In the genomic region with DNA sequence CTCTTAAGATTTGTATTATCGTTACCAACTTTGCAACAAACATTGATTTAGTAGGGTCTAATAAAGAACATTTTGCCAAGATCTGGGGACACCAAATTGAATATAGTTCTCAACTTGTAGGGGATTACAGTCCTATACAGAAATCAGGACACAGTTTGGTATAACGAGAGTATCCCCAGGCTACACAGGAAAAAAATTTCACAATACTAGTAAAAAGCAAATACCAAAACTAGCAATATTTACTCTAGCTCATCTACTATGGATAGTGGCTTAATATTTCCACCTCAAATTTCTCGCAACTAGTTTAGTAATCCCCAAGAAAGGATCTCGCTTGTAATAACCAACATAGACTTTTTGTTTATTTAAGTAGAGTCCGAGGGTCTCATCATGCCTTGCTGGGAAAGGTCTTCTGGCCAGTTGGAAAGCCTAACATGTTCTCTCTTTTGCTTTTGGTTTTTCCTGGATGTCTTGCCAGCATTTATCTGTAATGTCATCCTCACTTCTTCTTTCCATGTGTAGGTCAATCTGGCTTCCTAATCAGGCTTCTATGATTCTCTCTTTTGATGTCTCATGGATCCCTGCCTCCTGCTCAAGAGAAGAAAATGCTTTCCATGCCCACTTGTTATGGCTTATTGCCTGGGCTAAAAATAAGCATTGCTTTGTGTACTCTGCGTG, we compare ENCODE assay signal across 26 cellular contexts.
"Had no signal": no experiment of that assay in that cellular context is flagged by ENCODE, and none has a peak within 500 bp of the region (broad histone marks: within the 10 kb centered on the region; RNA-seq: fewer than 3 reads in every experiment).

No MANE protein-coding gene starts in this region.

- H3K36me3 ChIP-seq: heart right ventricle, lower lobe of right lung, pancreas, prostate gland, transverse colon, upper lobe of left lung, vagina had no signal

- H3K4me1 ChIP-seq: heart right ventricle, lower lobe of right lung, pancreas, prostate gland, transverse colon, upper lobe of left lung, vagina had no signal

- H3K36me3 Mint-ChIP-seq: natural killer cell; stimulated activated memory B cell treated with anti-CD40 and anti-IgM and Interleukin-4, amounts not matched to agents 10 μg/mL and 1 μg/mL and 100 μg/mL, for 72 hours had no signal

- H3K27me3 ChIP-seq: hepatocyte, transverse colon, upper lobe of left lung, vagina had no signal

- H3K27ac Mint-ChIP-seq: natural killer cell; stimulated activated memory B cell treated with anti-CD40 and anti-IgM and Interleukin-4, amounts not matched to agents 10 μg/mL and 1 μg/mL and 100 μg/mL, for 72 hours; stimulated activated naive CD8-positive, alpha-beta T cell treated with anti-CD3 and anti-CD28 coated beads, Interleukin-15, amount 100 ng/mL, for 72 hours had no signal

- H3K27me3 Mint-ChIP-seq: stimulated activated memory B cell treated with anti-CD40 and anti-IgM and Interleukin-4, amounts not matched to agents 10 μg/mL and 1 μg/mL and 100 μg/mL, for 72 hours had no signal

- H3K9me3 Mint-ChIP-seq: stimulated activated memory B cell treated with anti-CD40 and anti-IgM and Interleukin-4, amounts not matched to agents 10 μg/mL and 1 μg/mL and 100 μg/mL, for 72 hours had no signal

- ATAC-seq: heart right ventricle; left ventricle myocardium superior; lower lobe of right lung; natural killer cell; pancreas; right cardiac atrium; stimulated activated memory B cell treated with anti-CD40 and anti-IgM and Interleukin-4, amounts not matched to agents 10 μg/mL and 1 μg/mL and 100 μg/mL, for 72 hours; stimulated activated naive CD8-positive, alpha-beta T cell treated with anti-CD3 and anti-CD28 coated beads, Interleukin-15, amount 100 ng/mL, for 72 hours had no signal

- H3K4me3 ChIP-seq: heart right ventricle, hepatocyte, lower lobe of right lung, pancreas, prostate gland, smooth muscle cell, transverse colon, upper lobe of left lung, vagina had no signal

- DNase-seq: heart right ventricle; islet precursor cell; left ventricle myocardium superior; lower lobe of right lung; mammary epithelial cell; mesenchymal stem cell; natural killer cell; nucleus accumbens; pancreas; posterior cingulate gyrus; retina; right cardiac atrium; stimulated activated CD4-positive, alpha-beta T cell treated with anti-CD3 and anti-CD28 coated beads, Interleukin-1b, Interleukin-23, amount 100 ng/mL, for 48 hours; stimulated activated CD4-positive, alpha-beta T cell treated with anti-CD3 and anti-CD28 coated beads, Interleukin-2, amount 100 ng/mL, for 48 hours; stimulated activated CD4-positive, alpha-beta T cell treated with anti-CD3 and anti-CD28 coated beads, Interleukin-4, amount 100 ng/mL, for 4 hours; stimulated activated CD8-positive, alpha-beta memory T cell treated with anti-CD3 and anti-CD28 coated beads, Interleukin-4, amount 100 ng/mL, for 48 hours; stimulated activated naive CD4-positive, alpha-beta T cell treated with Interleukin-2 at 50 U/mL for 16 hours; stimulated activated naive CD8-positive, alpha-beta T cell treated with anti-CD3 and anti-CD28 coated beads, Interleukin-15, amount 100 ng/mL, for 72 hours; substantia nigra; transverse colon; upper lobe of left lung had no signal

- H3K4me1 Mint-ChIP-seq: natural killer cell; stimulated activated memory B cell treated with anti-CD40 and anti-IgM and Interleukin-4, amounts not matched to agents 10 μg/mL and 1 μg/mL and 100 μg/mL, for 72 hours; stimulated activated naive CD8-positive, alpha-beta T cell treated with anti-CD3 and anti-CD28 coated beads, Interleukin-15, amount 100 ng/mL, for 72 hours had no signal

- H3K9me3 ChIP-seq: heart right ventricle, lower lobe of right lung, pancreas, prostate gland, transverse colon, upper lobe of left lung, vagina had no signal

- H3K4me3 Mint-ChIP-seq: natural killer cell; stimulated activated memory B cell treated with anti-CD40 and anti-IgM and Interleukin-4, amounts not matched to agents 10 μg/mL and 1 μg/mL and 100 μg/mL, for 72 hours; stimulated activated naive CD8-positive, alpha-beta T cell treated with anti-CD3 and anti-CD28 coated beads, Interleukin-15, amount 100 ng/mL, for 72 hours had no signal

- H3K27ac ChIP-seq: heart right ventricle, hepatocyte, lower lobe of right lung, pancreas, prostate gland, transverse colon, upper lobe of left lung, vagina had no signal
